Comparison of ENCODE assay signal across 25 cellular contexts in genomic region chr11:44243086-44243485, GRCh38.
DNase-seq lines count a peak whose midpoint lies in the region; ATAC-seq, FAIRE-seq and TF ChIP-seq lines count a peak whose summit lies in the region.
"Had no signal": no experiment of that assay in that cellular context is flagged by ENCODE, and none has a peak within 500 bp of the region (broad histone marks: within the 10 kb centered on the region; RNA-seq: fewer than 3 reads in every experiment).

No MANE protein-coding gene starts in this region.

- no peak overlapping the region for H3K9ac ChIP-seq in astrocyte (ENCODE audit: low read length)
- no peak overlapping the region for H3K9ac ChIP-seq in mesendoderm (ENCODE audit: low read length)
- peak overlapping the region; percentile 10 for H3K9ac ChIP-seq in skeletal muscle satellite cell (ENCODE audit: low read depth, low read length)

- H3K4me2 ChIP-seq in astrocyte (ENCODE audit: low read length) (peak overlapping the region; percentile 74), mesendoderm (ENCODE audit: low read length) (no peak overlapping the region), skeletal muscle satellite cell (ENCODE audit: low read length) (peak overlapping the region; percentile 58)

- DNase-seq in Right ventricle myocardium superior, result no peak
- no peak for DNase-seq in left ventricle myocardium superior
- no peak for DNase-seq in astrocyte (ENCODE audit: low read depth)
- DNase-seq in mesendoderm, result peak; percentile 54
- no peak for DNase-seq in SIG-M5 (lab: John Stamatoyannopoulos, UW)
- DNase-seq in HuH-7 (ENCODE audit: low spot score), result no peak
- DNase-seq: activated CD4-positive, alpha-beta T cell treated with anti-CD3 and anti-CD28 coated beads for 4 hours; activated gamma-delta T cell; amniotic stem cell; BE2C; COR-L47; MM.1S; NCI-H1436 treated with DMSO at 0.1 percent for 48 hours; NCI-H2171; NCI-H69; psoas muscle; stimulated activated CD4-positive, alpha-beta T cell treated with anti-CD3 and anti-CD28 coated beads, Interleukin-12 subunit alpha, Interleukin-12 subunit beta, amount 100 ng/mL, for 4 hours; T-helper 1 cell; uterus had no signal

- peak overlapping the region; percentile 57 for H2AK5ac ChIP-seq in mesendoderm (ENCODE audit: low read length)

- no peaks in the 10 kb centered on the region for H4K20me1 ChIP-seq in astrocyte (ENCODE audit: insufficient read depth, low read length)

- peak overlapping the region; percentile 89 for H2BK5ac ChIP-seq in mesendoderm (ENCODE audit: low read length)

- H3K4ac ChIP-seq in mesendoderm (ENCODE audit: low read depth, low read length), result peak overlapping the region; percentile 28

- H3K36me3 Mint-ChIP-seq in astrocyte (ENCODE audit: low read depth, unreplicated experiment), result peaks cover 2% of the 10 kb centered on the region

- no peaks in the 10 kb centered on the region for H3K27me3 Mint-ChIP-seq in astrocyte (ENCODE audit: low read depth, unreplicated experiment)
- H3K27me3 Mint-ChIP-seq: dendritic cell treated with granulocyte-macrophage colony-stimulating factor and Interleukin-4, amounts not matched to agents 40 ng/mL and 50 ng/mL, for 4 days; IgD-negative memory B cell; memory B cell had no signal

- ATAC-seq in Right ventricle myocardium superior (ENCODE audit: poor library complexity), result peak; percentile 20
- no peak for ATAC-seq in left ventricle myocardium superior
- ATAC-seq in GM21390 (IDR thresholded peaks at IDR 0.05; ENCODE audit: unreplicated experiment), result no peak

- no peaks in the 10 kb centered on the region for H3K9me3 Mint-ChIP-seq in astrocyte (ENCODE audit: unreplicated experiment)
- H3K9me3 Mint-ChIP-seq: dendritic cell treated with granulocyte-macrophage colony-stimulating factor and Interleukin-4, amounts not matched to agents 40 ng/mL and 50 ng/mL, for 4 days; IgD-negative memory B cell; memory B cell had no signal

- H3K9me3 ChIP-seq in astrocyte (ENCODE audit: insufficient read depth, low read depth, low read length) (no peaks in the 10 kb centered on the region), skeletal muscle satellite cell (replicated peaks; ENCODE audit: low read length) (no peaks in the 10 kb centered on the region)
- H3K9me3 ChIP-seq: BE2C, psoas muscle, uterus had no signal

- no peak overlapping the region for H4K8ac ChIP-seq in mesendoderm (ENCODE audit: low read depth, low read length)

- H2BK120ac ChIP-seq in mesendoderm (ENCODE audit: low read depth, low read length), result peak overlapping the region; percentile 30

- no peaks in the 10 kb centered on the region for H3K79me2 ChIP-seq in astrocyte (ENCODE audit: insufficient read depth, low read length)
- H3K79me2 ChIP-seq in mesendoderm (ENCODE audit: control insufficient read depth, insufficient read depth, low read length), result no peaks in the 10 kb centered on the region

- H3K4me1 ChIP-seq in astrocyte (ENCODE audit: insufficient read depth, low read length), result peaks cover 28% of the 10 kb centered on the region
- peaks cover 15% of the 10 kb centered on the region for H3K4me1 ChIP-seq in mesendoderm (ENCODE audit: control insufficient read depth, low read depth, low read length)
- peaks cover 57% of the 10 kb centered on the region for H3K4me1 ChIP-seq in skeletal muscle satellite cell (ENCODE audit: control insufficient read depth, insufficient read depth, low read length)
- H3K4me1 ChIP-seq: BE2C, uterus had no signal

- H3K4me3 ChIP-seq in astrocyte (ENCODE audit: insufficient read depth, low read depth, low read length), result no peak overlapping the region
- H3K4me3 ChIP-seq in mesendoderm (ENCODE audit: low read length), result no peak overlapping the region
- peak overlapping the region; percentile 6 for H3K4me3 ChIP-seq in skeletal muscle satellite cell (ENCODE audit: low read length)
- H3K4me3 ChIP-seq: psoas muscle, uterus had no signal

- H2AFZ ChIP-seq in astrocyte (ENCODE audit: low read depth, low read length), result no peak overlapping the region

- intact Hi-C loops in Right ventricle myocardium superior (cut with DNase I) (no loop called here), left ventricle myocardium superior (cut with micrococcal nuclease) (no loop called here)

- H3K27ac ChIP-seq in astrocyte (ENCODE audit: low read depth, low read length) (no peak overlapping the region), mesendoderm (ENCODE audit: low read depth, low read length) (peak overlapping the region; percentile 76)
- H3K27ac ChIP-seq: 22Rv1, psoas muscle, uterus had no signal

- H3K27ac Mint-ChIP-seq in astrocyte (ENCODE audit: unreplicated experiment), result peak overlapping the region; percentile 44
- H3K27ac Mint-ChIP-seq: dendritic cell treated with granulocyte-macrophage colony-stimulating factor and Interleukin-4, amounts not matched to agents 40 ng/mL and 50 ng/mL, for 4 days; IgD-negative memory B cell; memory B cell had no signal

- no peak overlapping the region for H2BK15ac ChIP-seq in mesendoderm (replicated peaks; ENCODE audit: low read depth)

- H3K27me3 ChIP-seq in astrocyte (ENCODE audit: insufficient read depth, low read length) (no peaks in the 10 kb centered on the region), mesendoderm (ENCODE audit: insufficient read depth, low read length, poor library complexity) (no peaks in the 10 kb centered on the region), skeletal muscle satellite cell (ENCODE audit: control insufficient read depth, insufficient read depth, low read length) (no peaks in the 10 kb centered on the region)
- H3K27me3 ChIP-seq: BE2C, uterus had no signal

- no peaks in the 10 kb centered on the region for H3K79me1 ChIP-seq in mesendoderm (ENCODE audit: low read length)

- peak overlapping the region; percentile 21 for H3K18ac ChIP-seq in mesendoderm (ENCODE audit: low read length)

- no peak for FAIRE-seq in astrocyte (lab: Jason Lieb, UNC)

- WGBS in mesendoderm (ENCODE audit: extremely low coverage, insufficient coverage, low lambda C conversion rate), result no CpG with 5 or more reads among the region's 5 CpGs

- H3K4me3 Mint-ChIP-seq in astrocyte (ENCODE audit: unreplicated experiment), result peak overlapping the region; percentile 10
- H3K4me3 Mint-ChIP-seq: dendritic cell treated with granulocyte-macrophage colony-stimulating factor and Interleukin-4, amounts not matched to agents 40 ng/mL and 50 ng/mL, for 4 days; IgD-negative memory B cell; memory B cell had no signal

- no peak for TF ChIP-seq CTCF in astrocyte (IDR thresholded peaks at IDR 0.05; ENCODE audit: insufficient read depth, low read depth, low read length)

- H3K23ac ChIP-seq in mesendoderm (ENCODE audit: low read length), result no peak overlapping the region

- H3K36me3 ChIP-seq in astrocyte (ENCODE audit: insufficient read depth, low read length), result no peaks in the 10 kb centered on the region
- H3K36me3 ChIP-seq in mesendoderm (ENCODE audit: control insufficient read depth, insufficient read depth, low read length), result no peaks in the 10 kb centered on the region
- H3K36me3 ChIP-seq in skeletal muscle satellite cell (ENCODE audit: insufficient read depth, low read length), result peaks cover 5% of the 10 kb centered on the region
- H3K36me3 ChIP-seq: BE2C, uterus had no signal

- peak overlapping the region; percentile 76 for H3K56ac ChIP-seq in mesendoderm (ENCODE audit: low read length)

- peaks cover 40% of the 10 kb centered on the region for H3K4me1 Mint-ChIP-seq in astrocyte (ENCODE audit: low read depth, unreplicated experiment)
- H3K4me1 Mint-ChIP-seq: IgD-negative memory B cell, memory B cell had no signal

- H4K5ac ChIP-seq in mesendoderm (ENCODE audit: low read length), result no peak overlapping the region
